In the genomic region with DNA sequence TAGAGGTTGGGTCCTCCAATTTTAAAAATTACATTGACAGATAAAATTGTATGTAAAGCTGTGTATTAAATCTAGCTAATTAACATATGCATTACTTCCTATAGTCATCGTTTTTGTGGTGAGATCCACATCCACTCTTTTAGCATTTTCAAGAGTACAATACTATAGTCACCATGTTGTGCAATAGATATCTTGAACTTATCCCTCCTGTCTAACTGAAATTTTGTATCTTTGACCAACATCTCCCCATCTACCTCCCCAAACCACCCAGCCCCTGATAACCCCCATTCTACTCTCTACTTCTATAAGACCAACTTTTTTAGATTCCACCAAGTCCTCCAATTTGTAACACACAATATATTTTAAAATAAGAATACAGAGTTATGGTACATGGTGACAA, we compare ENCODE assay signal across 27 cellular contexts.
"Had no signal": no experiment of that assay in that cellular context is flagged by ENCODE, and none has a peak within 500 bp of the region (broad histone marks: within the 10 kb centered on the region; RNA-seq: fewer than 3 reads in every experiment).

No MANE protein-coding gene starts in this region.

- H3K4me3 ChIP-seq: stomach, suprapubic skin, testis, thoracic aorta, thyroid gland, tibial artery, tibial nerve, transverse colon, upper lobe of left lung, upper lobe of right lung, uterus, vagina had no signal

- H3K4me1 ChIP-seq: stomach, suprapubic skin, testis, thyroid gland, tibial artery, tibial nerve, transverse colon, upper lobe of left lung, upper lobe of right lung, uterus, vagina had no signal

- FAIRE-seq: urothelium cell line had no signal

- H3K9me3 ChIP-seq: stomach, suprapubic skin, testis, thoracic aorta, thyroid gland, tibial artery, tibial nerve, transverse colon, upper lobe of left lung, upper lobe of right lung, uterus, vagina had no signal

- H3K27ac ChIP-seq: stomach, suprapubic skin, testis, thoracic aorta, thyroid gland, tibial artery, tibial nerve, transverse colon, upper lobe of left lung, upper lobe of right lung, uterus, vagina had no signal

- H3K27me3 ChIP-seq: stomach, suprapubic skin, testis, thyroid gland, tibial artery, tibial nerve, transverse colon, upper lobe of left lung, upper lobe of right lung, uterus, vagina had no signal

- H3K36me3 ChIP-seq: stomach, suprapubic skin, thoracic aorta, thyroid gland, tibial artery, tibial nerve, transverse colon, upper lobe of left lung, upper lobe of right lung, uterus, vagina had no signal

- ATAC-seq: stimulated activated effector memory CD8-positive, alpha-beta T cell treated with anti-CD3 and anti-CD28 coated beads, Interleukin-12 subunit alpha, Interleukin-12 subunit beta, amount 100 ng/mL, for 72 hours; stimulated activated memory B cell treated with anti-CD40 and anti-IgM and Interleukin-4, amounts not matched to agents 10 μg/mL and 1 μg/mL and 100 μg/mL, for 72 hours; stimulated activated naive B cell treated with anti-CD40 and anti-IgM and Interleukin-4, amounts not matched to agents 10 μg/mL and 1 μg/mL and 100 μg/mL, for 72 hours; stimulated activated naive CD8-positive, alpha-beta T cell treated with anti-CD3 and anti-CD28 coated beads, Interleukin-15, amount 100 ng/mL, for 72 hours; stimulated activated naive CD8-positive, alpha-beta T cell treated with anti-CD3 and anti-CD28 coated beads, Interleukin-15, Interleukin-2, amounts not matched to agents 100 U/mL and 50 U/mL, for 24 hours; upper lobe of right lung had no signal

- DNase-seq: stimulated activated CD4-positive, alpha-beta T cell treated with anti-CD3 and anti-CD28 coated beads, Interleukin-2, amount 100 ng/mL, for 48 hours; stimulated activated CD4-positive, alpha-beta T cell treated with anti-CD3 and anti-CD28 coated beads, Interleukin-4, amount 100 ng/mL, for 1 hour; stimulated activated CD4-positive, alpha-beta T cell treated with anti-CD3 and anti-CD28 coated beads, Interleukin-4, amount 100 ng/mL, for 24 hours; stimulated activated CD4-positive, alpha-beta T cell treated with anti-CD3 and anti-CD28 coated beads, Interleukin-4, amount 100 ng/mL, for 4 hours; stimulated activated CD8-positive, alpha-beta memory T cell treated with anti-CD3 and anti-CD28 coated beads, Interleukin-4, amount 100 ng/mL, for 48 hours; stimulated activated naive B cell treated with anti-CD40 and anti-IgM and Interleukin-4, amounts not matched to agents 10 μg/mL and 1 μg/mL and 100 μg/mL, for 72 hours; stimulated activated naive CD4-positive, alpha-beta T cell; stimulated activated naive CD4-positive, alpha-beta T cell treated with Interleukin-2 at 50 U/mL for 16 hours; stimulated activated naive CD8-positive, alpha-beta T cell treated with anti-CD3 and anti-CD28 coated beads, Interleukin-15, amount 100 ng/mL, for 72 hours; stimulated activated naive CD8-positive, alpha-beta T cell treated with anti-CD3 and anti-CD28 coated beads, Interleukin-15, Interleukin-2, amounts not matched to agents 100 U/mL and 50 U/mL, for 24 hours; stomach; substantia nigra; testis; thyroid gland; tibial artery; transverse colon; trophoblast cell; upper lobe of left lung; upper lobe of right lung; uterus had no signal
